ENCODE assay signal across 22 cellular contexts in genomic region chr1:86362807-86363206, GRCh38. TPM values are rescaled to one million over a fixed set of nuclear protein-coding genes. Genes with fewer than 3 reads are reported as not detected.
DNase-seq lines count a peak whose midpoint lies in the region; ATAC-seq, FAIRE-seq and TF ChIP-seq lines count a peak whose summit lies in the region.
"Had no signal": no experiment of that assay in that cellular context is flagged by ENCODE, and none has a peak within 500 bp of the region (broad histone marks: within the 10 kb centered on the region; RNA-seq: fewer than 3 reads in every experiment).

No MANE protein-coding gene starts in this region.

- no peaks in the 10 kb centered on the region for H4K20me1 ChIP-seq in HepG2 (ENCODE audit: insufficient read depth, low read length)
- H4K20me1 ChIP-seq in K562 (replicated peaks; ENCODE audit: control insufficient read depth, insufficient read depth, low read length): no peaks in the 10 kb centered on the region

- H3K79me2 ChIP-seq in HepG2 (ENCODE audit: insufficient read depth, low read length): no peaks in the 10 kb centered on the region
- H3K79me2 ChIP-seq in K562 (ENCODE audit: control insufficient read depth, insufficient read depth, low read length): no peaks in the 10 kb centered on the region

- FAIRE-seq in HepG2 (lab: Jason Lieb, UNC) (no peak), K562 (lab: Jason Lieb, UNC) (no peak), HTR-8/SVneo (lab: Jason Lieb, UNC) (no peak)
- FAIRE-seq: A549, GM12892, H54 had no signal

- H3K4me1 ChIP-seq in HepG2 (ENCODE audit: insufficient read depth, low read length) (no peaks in the 10 kb centered on the region), right lobe of liver (no peaks in the 10 kb centered on the region), K562 (replicated peaks in 1 of 2; ENCODE audit: control insufficient read depth in 2 of 2, insufficient read depth in 2 of 2, low read length in 2 of 2) (no peaks in the 10 kb centered on the region)
- H3K4me1 ChIP-seq: A549, Caco-2 had no signal

- no peaks in the 10 kb centered on the region for H3K9me3 ChIP-seq in HepG2 (ENCODE audit: low read length)
- no peaks in the 10 kb centered on the region for H3K9me3 ChIP-seq in right lobe of liver
- H3K9me3 ChIP-seq in K562 (replicated peaks; ENCODE audit: control insufficient read depth, insufficient read depth, low read depth, low read length): no peaks in the 10 kb centered on the region
- H3K9me3 ChIP-seq: A549, Caco-2 had no signal

- BruUV-seq in HepG2 (replicated peaks; lab: Mats Ljungman, UMichigan) (no TSS peak), K562 (replicated peaks; lab: Mats Ljungman, UMichigan) (no TSS peak)

- no peak for DNase-seq in HepG2 (ENCODE audit: low spot score)
- DNase-seq in right lobe of liver: no peak
- peak; percentile 8 for DNase-seq in RKO (ENCODE audit: low spot score)
- no peak for DNase-seq in K562 (ENCODE audit: extremely low read depth in 1 of 4, low spot score in 3 of 4)
- DNase-seq in stimulated activated CD4-positive, alpha-beta T cell treated with anti-CD3 and anti-CD28 coated beads, Interleukin-1b, Interleukin-23, amount 100 ng/mL, for 48 hours: no peak
- no peak for DNase-seq in SKM-1 (lab: John Stamatoyannopoulos, UW; ENCODE audit: unreplicated experiment)
- no peak for DNase-seq in HTR-8/SVneo (ENCODE audit: insufficient read length, low spot score)
- DNase-seq: Caco-2; CD8-positive, alpha-beta T cell; DMS79; GF-D8; MV-4-11; NCI-H1105 treated with DMSO at 0.1 percent for 48 hours; NCI-H146; NCI-H2029; NCI-H526 treated with DMSO at 0.1 percent for 48 hours; SHP77 treated with DMSO at 0.1 percent for 48 hours had no signal

- WGBS in HepG2 (ENCODE audit: low lambda C conversion rate): 26% methylated on average over 4 of the region's 4 CpGs
- 93% methylated on average over 4 of the region's 4 CpGs for WGBS in right lobe of liver (ENCODE audit: insufficient coverage, low coverage, low lambda C conversion rate, missing lambda C conversion rate)
- WGBS in K562 (ENCODE audit: insufficient coverage, low coverage, missing lambda C conversion rate): 25% methylated on average over 4 of the region's 4 CpGs

- H3K4me3 ChIP-seq in HepG2 (replicated peaks in 1 of 3; ENCODE audit: insufficient read depth in 1 of 3, low read depth in 2 of 3, low read length in 3 of 3) (no peak overlapping the region), right lobe of liver (no peak overlapping the region), K562 (no peak overlapping the region)
- H3K4me3 ChIP-seq: A549 had no signal

- ATAC-seq in HepG2 (peak; percentile 59; the same call in 2 of the 3 replicates), right lobe of liver (no peak), K562 (peak; percentile 62; the same call in 2 of the 3 replicates)
- ATAC-seq: A549; CD8-positive, alpha-beta T cell had no signal

- no peak overlapping the region for H3K9ac ChIP-seq in HepG2 (ENCODE audit: insufficient read depth, low read depth, low read length)
- no peak overlapping the region for H3K9ac ChIP-seq in K562 (ENCODE audit: insufficient read depth in 1 of 2, low read depth in 2 of 2, low read length in 2 of 2)

- POLR2A ChIA-PET in HepG2 (lab: Yijun Ruan, JAX): no interaction called here
- POLR2A ChIA-PET in K562 (lab: Yijun Ruan, JAX): interaction anchor here (1.2 kb wide), 1 partner anchor 11 kb away, joined by 4 read pairs; no protein-coding TSS in a partner anchor

- H3K4me2 ChIP-seq in HepG2 (ENCODE audit: low read depth, low read length): no peak overlapping the region
- no peak overlapping the region for H3K4me2 ChIP-seq in K562 (ENCODE audit: insufficient read depth, low read length)
- H3K4me2 ChIP-seq: A549 had no signal

- TF ChIP-seq CTCF in HepG2 (CRISPR knock-in tag; IDR thresholded peaks at IDR 0.05) (no peak), right lobe of liver (IDR thresholded peaks at IDR 0.05) (no peak), K562 (IDR thresholded peaks at IDR 0.05 in 2 of 3, conservative IDR thresholded peaks at IDR 0.05 in 1 of 3; ENCODE audit: insufficient read depth in 2 of 3, low read depth in 1 of 3, low read length in 3 of 3) (0 out of 6 replicates have a peak, but pooled peaks of 1 of the 3 experiments have one; percentile 6)

- no peaks in the 10 kb centered on the region for H3K9me1 ChIP-seq in K562 (ENCODE audit: control insufficient read depth, insufficient read depth, low read length)

- H3K27me3 ChIP-seq in HepG2 (ENCODE audit: control insufficient read depth in 1 of 2, insufficient read depth in 2 of 2, low read length in 2 of 2): no peaks in the 10 kb centered on the region
- no peaks in the 10 kb centered on the region for H3K27me3 ChIP-seq in right lobe of liver
- H3K27me3 ChIP-seq in K562 (ENCODE audit: control insufficient read depth in 2 of 2, insufficient read depth in 2 of 2, low read length in 2 of 2): no peaks in the 10 kb centered on the region

- H2AFZ ChIP-seq in HepG2 (ENCODE audit: low read length): no peak overlapping the region
- no peak overlapping the region for H2AFZ ChIP-seq in K562 (ENCODE audit: low read depth, low read length)

- in situ Hi-C loops in HepG2 (cut with HindIII; ENCODE audit: extremely low pct_ligation_motif_present, low pct_unique_long_range_greater_than_20kb) (no loop called here), K562 (cut with MboI) (no loop called here)

- TF ChIP-seq EP300 in HepG2 (IDR thresholded peaks at IDR 0.05; ENCODE audit: low read depth in 2 of 2, low read length in 2 of 2) (no peak), HepG2 (CRISPR knock-in tag; IDR thresholded peaks at IDR 0.05; ENCODE audit: borderline replicate concordance) (no peak), K562 (IDR thresholded peaks at IDR 0.05; ENCODE audit: low read length) (no peak)

- H3K36me3 ChIP-seq in HepG2 (replicated peaks in 1 of 2; ENCODE audit: control insufficient read depth in 1 of 2, insufficient read depth in 2 of 2, low read length in 2 of 2) (no peaks in the 10 kb centered on the region), right lobe of liver (peaks cover 0 to 5% (median 0%) of the 10 kb centered on the region in 4 donors), K562 (ENCODE audit: control insufficient read depth, insufficient read depth, low read length) (no peaks in the 10 kb centered on the region)

- TF ChIP-seq RAD21 in HepG2 (CRISPR knock-in tag; IDR thresholded peaks at IDR 0.05): no peak
- TF ChIP-seq RAD21 in K562 (CRISPR knock-in tag; conservative IDR thresholded peaks at IDR 0.05 in 1 of 2, IDR thresholded peaks at IDR 0.05 in 1 of 2): no peak

- CTCF ChIA-PET in HepG2 (lab: Yijun Ruan, JAX; ENCODE audit: low intra/inter-chr PET ratio, low total read pairs): no interaction called here
- CTCF ChIA-PET in K562 (lab: Yijun Ruan, JAX; ENCODE audit: low intra/inter-chr PET ratio): no interaction called here

- TF ChIP-seq POLR2A in HepG2 (IDR thresholded peaks at IDR 0.05; ENCODE audit: insufficient read depth in 1 of 2, low read depth in 2 of 2, low read length in 2 of 2) (no peak), right lobe of liver (IDR thresholded peaks at IDR 0.05) (no peak), K562 (conservative IDR thresholded peaks at IDR 0.05) (no peak)

- H3K27ac ChIP-seq in HepG2 (ENCODE audit: extremely low read length, insufficient read depth, low read length): no peak overlapping the region
- no peak overlapping the region for H3K27ac ChIP-seq in right lobe of liver
- no peak overlapping the region for H3K27ac ChIP-seq in K562 (ENCODE audit: extremely low read depth, low read depth, low read length)
- H3K27ac ChIP-seq: A549, C4-2B, RWPE1 had no signal

- intact Hi-C loops in HepG2 (cut with micrococcal nuclease; ENCODE audit: unreplicated experiment): no loop called here
- intact Hi-C loops in right lobe of liver (cut with DNase I): no loop called here
- intact Hi-C loops in K562 (cut with micrococcal nuclease): no loop called here

RNA-seq across cellular contexts. Expression of gene ODF2L, which starts 33.3 kb away (rescaled TPM):
- 0.07 and 0.27 TPM in 2 replicates for total RNA-seq in HepG2 (2016; rRNA removed; fragmentation: Illumina TruSeq; extraction: Trizol)
- total RNA-seq in HepG2 (2016; cell fraction: cytosol; rRNA removed; fragmentation: Illumina TruSeq; extraction: Trizol; ENCODE audit: low read depth): not detected in 2 replicates
- total RNA-seq in HepG2 (2016; cell fraction: insoluble cytoplasmic fraction; rRNA removed; fragmentation: Illumina TruSeq; extraction: Trizol): 0.15 and 0.22 TPM in 2 replicates
- total RNA-seq in HepG2 (2016; cell fraction: membrane; rRNA removed; fragmentation: Illumina TruSeq; extraction: Trizol): not detected in 2 replicates
- 0.97 and 1.2 TPM in 2 replicates for total RNA-seq in HepG2 (2016; cell fraction: nucleus; rRNA removed; fragmentation: Illumina TruSeq; extraction: Trizol)
- not detected in 2 replicates for polyA plus RNA-seq in HepG2 (2011; rRNA removed)
- polyA plus RNA-seq in HepG2 (2011; cell fraction: cytosol; rRNA removed): not detected in 2 replicates
- not detected in 2 replicates for polyA plus RNA-seq in HepG2 (2011; cell fraction: nucleus; rRNA removed)
- polyA plus RNA-seq in HepG2 (2012): not detected in 2 replicates
- polyA plus RNA-seq in HepG2 (2016; cell fraction: cytosol; fragmentation: Illumina TruSeq; extraction: Trizol; ENCODE audit: low read depth): not detected in 2 replicates
- polyA plus RNA-seq in HepG2 (2016; cell fraction: insoluble cytoplasmic fraction; fragmentation: Illumina TruSeq; extraction: Trizol; ENCODE audit: low read depth): 0.71 TPM in 1 of 2 replicates, not detected in the other
- polyA plus RNA-seq in HepG2 (2016; cell fraction: membrane; fragmentation: Illumina TruSeq; extraction: Trizol; ENCODE audit: low read depth): not detected in 2 replicates
- 1.1 TPM in 1 of 2 replicates, not detected in the other for polyA plus RNA-seq in HepG2 (2016; cell fraction: nucleus; fragmentation: Illumina TruSeq; extraction: Trizol; ENCODE audit: insufficient read depth, low read depth)
- polyA minus RNA-seq in HepG2 (2011; rRNA and poly(A)+ RNA removed; ENCODE audit: low replicate concordance): 0.02 and 5.6 TPM in 2 replicates
- not detected in 2 replicates for polyA minus RNA-seq in HepG2 (2011; cell fraction: cytosol; rRNA and poly(A)+ RNA removed)
- not detected in 2 replicates for polyA minus RNA-seq in HepG2 (2011; cell fraction: nucleus; rRNA and poly(A)+ RNA removed)
- 1 to 10 TPM; 3.9 to 8.6 (median 5.7) TPM for total RNA-seq in right lobe of liver
- 2.8 and 11.8 TPM in 2 replicates for total RNA-seq in K562 (2011; cell fraction: chromatin; rRNA removed; ENCODE audit: low replicate concordance)
- 0.67 and 2.5 TPM in 2 replicates for total RNA-seq in K562 (2011; cell fraction: nucleolus; rRNA removed)
- 4.9 TPM in 2 replicates for total RNA-seq in K562 (2011; cell fraction: nucleoplasm; rRNA removed)
- total RNA-seq in K562 (2014; rRNA removed): 2.4 and 3.3 TPM in 2 replicates
- 4.7 and 6.1 TPM in 2 replicates for total RNA-seq in K562 (2014; rRNA removed; fragmentation: Illumina TruSeq; extraction: Trizol)
- total RNA-seq in K562 (2015; rRNA removed; fragmentation: Illumina TruSeq; extraction: Trizol): 4.4 and 5.9 TPM in 2 replicates
- 5.4 and 6.0 TPM in 2 replicates for total RNA-seq in K562 (2021)
- 1.3 and 3.4 TPM in 2 replicates for polyA plus RNA-seq in K562 (2011; rRNA removed)
- polyA plus RNA-seq in K562 (2011; cell fraction: cytosol; rRNA removed): 0.41 and 0.45 TPM in 2 replicates
- 1.5 and 2.0 TPM in 2 replicates for polyA plus RNA-seq in K562 (2011; cell fraction: nucleus; rRNA removed)
- 2.7 and 3.4 TPM in 2 replicates for polyA plus RNA-seq in K562 (2012)
- polyA plus RNA-seq in K562 (2014; fragmentation: Illumina TruSeq; extraction: Trizol): 3.3 and 5.6 TPM in 2 replicates
- 1 to 10 TPM; 2.2 to 3.3 TPM for polyA plus RNA-seq in K562 (2014; fragmentation: Nextera tagmentation; extraction: Ambion mirVana)
- 3.8 and 4.7 TPM in 2 replicates for polyA plus RNA-seq in K562 (2014; rRNA removed)
- 1.4 and 1.9 TPM in 2 replicates for polyA minus RNA-seq in K562 (2011; rRNA and poly(A)+ RNA removed)
- polyA minus RNA-seq in K562 (2011; cell fraction: cytosol; rRNA and poly(A)+ RNA removed): 0.55 and 2.0 TPM in 2 replicates
- 2.3 and 3.6 TPM in 2 replicates for polyA minus RNA-seq in K562 (2011; cell fraction: nucleus; rRNA and poly(A)+ RNA removed)

Comparison
In these comparisons a context has a peak if more than half of its experiments do, and no peak if none do; other contexts are left out.
1. ATAC-seq: peak in HepG2 (single experiment) and K562 (single experiment); none in right lobe of liver (0 of 4).